In genomic region chr1:221794079-221794670, GRCh38 we compare ENCODE assay signal across 9 cellular contexts. TPM values are rescaled to one million over a fixed set of nuclear protein-coding genes. Genes with fewer than 3 reads are reported as not detected.
DNase-seq lines count a peak whose midpoint lies in the region; ATAC-seq and TF ChIP-seq lines count a peak whose summit lies in the region.
"Had no signal": no experiment of that assay in that cellular context is flagged by ENCODE, and none has a peak within 500 bp of the region (broad histone marks: within the 10 kb centered on the region; RNA-seq: fewer than 3 reads in every experiment).

No MANE protein-coding gene starts in this region.

- peaks cover 18% of the 10 kb centered on the region for H3K4me1 Mint-ChIP-seq in activated naive CD4-positive, alpha-beta T cell treated with anti-CD3 and anti-CD28 coated beads, Interleukin-2, amount 10 ng/mL, durations not matched to agents 7 days and 5 days
- peaks cover 5% of the 10 kb centered on the region for H3K4me1 Mint-ChIP-seq in endodermal cell
- H3K4me1 Mint-ChIP-seq: nephron had no signal

- H3K9me3 Mint-ChIP-seq in activated naive CD4-positive, alpha-beta T cell treated with anti-CD3 and anti-CD28 coated beads, Interleukin-2, amount 10 ng/mL, durations not matched to agents 7 days and 5 days: peaks cover 2% of the 10 kb centered on the region
- peaks cover under 1% of the 10 kb centered on the region for H3K9me3 Mint-ChIP-seq in endodermal cell
- H3K9me3 Mint-ChIP-seq: nephron had no signal

- H3K9ac ChIP-seq in endodermal cell (ENCODE audit: extremely low read depth, low read length, poor library complexity, severe bottlenecking): no peak overlapping the region

- peaks cover 3% of the 10 kb centered on the region for H3K9me3 ChIP-seq in endodermal cell (ENCODE audit: control insufficient read depth, low read length)

- CTCF ChIA-PET in activated naive CD4-positive, alpha-beta T cell treated with anti-CD3 and anti-CD28 coated beads, Interleukin-2, amount 10 ng/mL, durations not matched to agents 7 days and 5 days (lab: Charles Lee): interaction anchor here (0.5 to 0.7 kb wide), 2 partner anchors 21 to 32 kb away, joined by 3 to 4 read pairs; no protein-coding TSS in a partner anchor

- H3K27ac Mint-ChIP-seq in activated naive CD4-positive, alpha-beta T cell treated with anti-CD3 and anti-CD28 coated beads, Interleukin-2, amount 10 ng/mL, durations not matched to agents 7 days and 5 days: peak overlapping the region; percentile 85
- no peak overlapping the region for H3K27ac Mint-ChIP-seq in endodermal cell
- H3K27ac Mint-ChIP-seq: nephron had no signal

- H3K27ac ChIP-seq in endodermal cell (ENCODE audit: low read depth, low read length): no peak overlapping the region

- H3K4me1 ChIP-seq in endodermal cell (ENCODE audit: control insufficient read depth, insufficient read depth, low read length): no peaks in the 10 kb centered on the region

- DNase-seq in AG20443 (ENCODE audit: low spot score): peak; percentile 27
- DNase-seq in activated naive CD4-positive, alpha-beta T cell treated with anti-CD3 and anti-CD28 coated beads, Interleukin-2, amount 10 ng/mL, durations not matched to agents 7 days and 5 days: no peak
- no peak for DNase-seq in endodermal cell
- no peak for DNase-seq in SK-N-DZ (ENCODE audit: low spot score)
- DNase-seq in A172 (ENCODE audit: low spot score): no peak
- DNase-seq in NCI-H187 treated with DMSO at 0.1 percent for 48 hours (lab: John Stamatoyannopoulos, UW): no peak

- 91% methylated on average over 2 of the region's 2 CpGs; no CpG with 5 or more reads in 1 of the 2 experiments for WGBS in endodermal cell (ENCODE audit: insufficient coverage in 1 of 2, insufficient read length in 1 of 2), 2 experiments

- H3K36me3 ChIP-seq in endodermal cell (ENCODE audit: control insufficient read depth, insufficient read depth, low read length): no peaks in the 10 kb centered on the region

- no peaks in the 10 kb centered on the region for H3K27me3 Mint-ChIP-seq in activated naive CD4-positive, alpha-beta T cell treated with anti-CD3 and anti-CD28 coated beads, Interleukin-2, amount 10 ng/mL, durations not matched to agents 7 days and 5 days
- H3K27me3 Mint-ChIP-seq in endodermal cell (ENCODE audit: insufficient read depth): no peaks in the 10 kb centered on the region

- H3K27me3 ChIP-seq in endodermal cell (ENCODE audit: control insufficient read depth, insufficient read depth, low read length, poor library complexity, severe bottlenecking): no peaks in the 10 kb centered on the region

- peak; percentile 75 for ATAC-seq in GM18868 (IDR thresholded peaks at IDR 0.05; ENCODE audit: unreplicated experiment)
- ATAC-seq in HG03039 (IDR thresholded peaks at IDR 0.05; ENCODE audit: unreplicated experiment): peak; percentile 62

- H3K4me3 ChIP-seq in endodermal cell (ENCODE audit: low read length): no peak overlapping the region

- TF ChIP-seq CTCF in endodermal cell (conservative IDR thresholded peaks at IDR 0.05): no peak

- peaks cover 5% of the 10 kb centered on the region for H3K36me3 Mint-ChIP-seq in activated naive CD4-positive, alpha-beta T cell treated with anti-CD3 and anti-CD28 coated beads, Interleukin-2, amount 10 ng/mL, durations not matched to agents 7 days and 5 days
- H3K36me3 Mint-ChIP-seq in endodermal cell (ENCODE audit: low read depth): no peaks in the 10 kb centered on the region

- no peak overlapping the region for H3K4me3 Mint-ChIP-seq in activated naive CD4-positive, alpha-beta T cell treated with anti-CD3 and anti-CD28 coated beads, Interleukin-2, amount 10 ng/mL, durations not matched to agents 7 days and 5 days
- H3K4me3 Mint-ChIP-seq in endodermal cell: no peak overlapping the region
- H3K4me3 Mint-ChIP-seq: nephron had no signal

RNA-seq across cellular contexts. Expression of gene DUSP10, which starts 52.3 kb away (rescaled TPM):
- total RNA-seq in endodermal cell: 10 to 100 TPM in 1 of 2 donors, 1 to 10 TPM in 1; 6.5 to 11.7 TPM
- polyA plus RNA-seq in endodermal cell (2013, experiment 1 of 2): 4.7 TPM
- 4.2 TPM for polyA plus RNA-seq in endodermal cell (2013, experiment 2 of 2)
- 1.9 and 2.7 TPM in 2 replicates for polyA plus RNA-seq in SK-N-DZ (2014; cell fraction: cytosol; rRNA removed)
- polyA plus RNA-seq in SK-N-DZ (2014; cell fraction: nucleus; rRNA removed): 1.8 and 2.9 TPM in 2 replicates
- 29.0 and 43.7 TPM in 2 replicates for total RNA-seq in A172 (2014; rRNA removed; shearing (Covaris generic))
